9 cellular contexts compared by ENCODE assay signal in the genomic region with DNA sequence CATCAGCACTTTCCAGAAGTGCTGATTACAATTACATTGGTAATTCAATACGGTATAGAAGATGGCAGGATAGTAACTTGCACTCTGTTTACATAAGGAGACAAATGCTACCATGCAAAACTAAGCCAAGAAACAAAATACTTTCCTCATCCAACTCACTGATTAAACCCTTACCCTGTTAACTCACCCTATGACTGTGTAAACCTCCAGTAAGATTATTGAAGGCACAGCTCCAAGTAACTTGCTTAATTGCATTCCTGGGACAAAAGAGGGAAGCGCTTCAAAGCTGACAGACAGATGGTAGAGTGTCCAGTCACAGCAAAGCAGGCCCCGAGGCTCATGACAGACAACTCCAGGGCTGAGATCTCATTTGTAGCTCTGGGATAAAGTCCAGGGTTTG. TPM values are rescaled to one million over a fixed set of nuclear protein-coding genes. Genes with fewer than 3 reads are reported as not detected.
A peak's percentile ranks its signal among the peaks of the same experiment; 100 is the strongest.
DNase-seq lines count a peak whose midpoint lies in the region; ATAC-seq and TF ChIP-seq lines count a peak whose summit lies in the region.
"Had no signal": no experiment of that assay in that cellular context is flagged by ENCODE, and none has a peak within 500 bp of the region (broad histone marks: within the 10 kb centered on the region; RNA-seq: fewer than 3 reads in every experiment).

No MANE protein-coding gene starts in this region.

- peak; percentile 89 for ATAC-seq in foreskin keratinocyte

- DNase-seq in GM04503 (ENCODE audit: low read depth) = peak; percentile 94
- DNase-seq in NCI-H82 treated with DMSO at 0.1 percent for 48 hours (lab: John Stamatoyannopoulos, UW; ENCODE audit: unreplicated experiment) = peak; percentile 95
- peak; percentile 64 to 84 for DNase-seq in foreskin keratinocyte
- DNase-seq in retina = peak; percentile 71
- DNase-seq in activated CD4-positive, CD25-positive, alpha-beta regulatory T cell (lab: John Stamatoyannopoulos, UW) = no peak
- DNase-seq in germinal center (ENCODE audit: low spot score) = no peak
- no peak for DNase-seq in midbrain (lab: John Stamatoyannopoulos, UW)
- DNase-seq in activated CD8-positive, alpha-beta memory T cell treated with anti-CD3 and anti-CD28 coated beads for 24 hours = no peak
- DNase-seq: Kasumi-1 had no signal

- TF ChIP-seq CTCF in foreskin keratinocyte (conservative IDR thresholded peaks at IDR 0.05) = no peak

- H3K4me1 ChIP-seq in foreskin keratinocyte = peaks cover 10% of the 10 kb centered on the region

- H3K27ac ChIP-seq in foreskin keratinocyte = no peak overlapping the region

- no peaks in the 10 kb centered on the region for H3K27me3 ChIP-seq in foreskin keratinocyte

RNA-seq across cellular contexts. Expression of a gene that starts 6.9 kb away (rescaled TPM):
- total RNA-seq in foreskin keratinocyte = 13.2 and 14.4 TPM in 2 replicates
- polyA plus RNA-seq in foreskin keratinocyte = 3.3 and 3.5 TPM in 2 replicates

Comparison
In these comparisons a context has a peak if more than half of its experiments do, and no peak if none do; other contexts are left out.
1. DNase-seq: peak in GM04503 (single experiment), NCI-H82 treated with DMSO at 0.1 percent for 48 hours (single experiment), foreskin keratinocyte (2 of 2) and retina (single experiment); none in activated CD4-positive, CD25-positive, alpha-beta regulatory T cell (0 of 4), germinal center (single experiment), midbrain (single experiment) and activated CD8-positive, alpha-beta memory T cell treated with anti-CD3 and anti-CD28 coated beads for 24 hours (single experiment).